Comparison of ENCODE assay signal across 18 cellular contexts in genomic region chr1:98988906-98989603, GRCh38. TPM values are rescaled to one million over a fixed set of nuclear protein-coding genes. Genes with fewer than 3 reads are reported as not detected.
DNase-seq lines count a peak whose midpoint lies in the region; ATAC-seq and TF ChIP-seq lines count a peak whose summit lies in the region.
"Had no signal": no experiment of that assay in that cellular context is flagged by ENCODE, and none has a peak within 500 bp of the region (broad histone marks: within the 10 kb centered on the region; RNA-seq: fewer than 3 reads in every experiment).

No MANE protein-coding gene starts in this region.

- no peaks in the 10 kb centered on the region for H3K27me3 ChIP-seq in testis
- no peaks in the 10 kb centered on the region for H3K27me3 ChIP-seq in breast epithelium
- H3K27me3 ChIP-seq: body of pancreas, sigmoid colon had no signal

- TF ChIP-seq CTCF in testis (IDR thresholded peaks at IDR 0.05): no peak
- TF ChIP-seq CTCF in breast epithelium (IDR thresholded peaks at IDR 0.05): no peak

- intact Hi-C loops in testis (cut with DNase I; ENCODE audit: low total_unique reads) (no loop called here), breast epithelium (cut with DNase I; ENCODE audit: low total_unique reads) (no loop called here)

- H3K27ac ChIP-seq in testis (no peak overlapping the region), breast epithelium (no peak overlapping the region)
- H3K27ac ChIP-seq: body of pancreas had no signal

- TF ChIP-seq POLR2A in testis (IDR thresholded peaks at IDR 0.05) (no peak), breast epithelium (IDR thresholded peaks at IDR 0.05) (no peak)

- H3K36me3 ChIP-seq in testis (ENCODE audit: low read depth, missing control alignments): no peaks in the 10 kb centered on the region
- H3K36me3 ChIP-seq in breast epithelium: no peaks in the 10 kb centered on the region
- H3K36me3 ChIP-seq: sigmoid colon had no signal

- H3K4me1 ChIP-seq in testis (no peaks in the 10 kb centered on the region), breast epithelium (no peaks in the 10 kb centered on the region)
- H3K4me1 ChIP-seq: body of pancreas had no signal

- H3K4me3 ChIP-seq in testis (no peak overlapping the region), breast epithelium (no peak overlapping the region)
- H3K4me3 ChIP-seq: body of pancreas, lung, sigmoid colon had no signal

- 77 to 81% methylated on average over 3 of the region's 3 CpGs for WGBS in testis, 2 donors

- ATAC-seq in GM21423 (IDR thresholded peaks at IDR 0.05; ENCODE audit: unreplicated experiment): peak; percentile 73
- peak; percentile 64 for ATAC-seq in HG03196 (IDR thresholded peaks at IDR 0.05; ENCODE audit: unreplicated experiment)
- ATAC-seq in activated CD4-positive, CD25-positive, alpha-beta regulatory T cell treated with anti-CD3 and anti-CD28 coated beads, Interleukin-2, amount 50 U/mL, for 24 hours: no peak
- ATAC-seq in GM19395 (IDR thresholded peaks at IDR 0.05; ENCODE audit: unreplicated experiment): no peak
- ATAC-seq: body of pancreas; CD8-positive, alpha-beta T cell; stimulated activated effector memory CD8-positive, alpha-beta T cell treated with anti-CD3 and anti-CD28 coated beads, Interleukin-12 subunit alpha, Interleukin-12 subunit beta, amount 100 ng/mL, for 72 hours had no signal

- no peaks in the 10 kb centered on the region for H3K9me3 ChIP-seq in testis
- no peaks in the 10 kb centered on the region for H3K9me3 ChIP-seq in breast epithelium
- H3K9me3 ChIP-seq: body of pancreas, sigmoid colon had no signal

- DNase-seq in EH (ENCODE audit: low read depth) (peak; percentile 2), foreskin melanocyte (peak; percentile 3), testis (no peak), breast epithelium (ENCODE audit: low spot score in 2 of 2) (no peak)
- DNase-seq: activated gamma-delta T cell; body of pancreas; CD8-positive, alpha-beta T cell; NCI-H1694; sigmoid colon had no signal

RNA-seq across cellular contexts. Expression of gene PLPPR5, which starts 15.6 kb away (rescaled TPM):
- total RNA-seq in testis (1 to 10 TPM; 4.8 to 7.8 TPM), breast epithelium (not detected)
- 4.5 TPM for polyA plus RNA-seq in testis (ENCODE audit: insufficient read depth, low read depth, low replicate concordance)
- total RNA-seq: A673; CD8-positive, alpha-beta T cell; NCI-H460; OCI-LY7 had no signal

Comparison
In these comparisons a context has a peak if more than half of its experiments do, and no peak if none do; other contexts are left out.
1. DNase-seq: peak in EH (single experiment) and foreskin melanocyte (single experiment); none in testis (single experiment) and breast epithelium (0 of 2).
2. ATAC-seq: peak in GM21423 (single experiment) and HG03196 (single experiment); none in activated CD4-positive, CD25-positive, alpha-beta regulatory T cell treated with anti-CD3 and anti-CD28 coated beads, Interleukin-2, amount 50 U/mL, for 24 hours (0 of 2) and GM19395 (single experiment).
3. RNA of gene PLPPR5, which starts 15.6 kb away (total RNA-seq): 4.8 to 7.8 TPM in testis; not detected in breast epithelium; every median in the first group is over 4 times any median in the second.